Comparison of ENCODE assay signal across 1 cellular context in genomic region chr6:1322725-1323219, GRCh38.
TF ChIP-seq lines count a peak whose summit lies in the region.

No MANE protein-coding gene starts in this region.

TF ChIP-seq in HepG2, 621 proteins besides CTCF, POLR2A, EP300 and RAD21 (continued from another document and continues in another):
- TF ChIP-seq FOXP4 (CRISPR knock-in tag; IDR thresholded peaks at IDR 0.05) (peak; percentile 70), ZNF274 (CRISPR knock-in tag; IDR thresholded peaks at IDR 0.05) (no peak), PAWR (CRISPR knock-in tag; IDR thresholded peaks at IDR 0.05; ENCODE audit: borderline replicate concordance) (no peak), ZMYM3 (CRISPR knock-in tag; IDR thresholded peaks at IDR 0.05) (peak; percentile 90), SOX5 (CRISPR knock-in tag; IDR thresholded peaks at IDR 0.05; ENCODE audit: borderline replicate concordance) (peak; percentile 72; the same call in 1 of the 2 replicates), KDM3A (CRISPR knock-in tag; IDR thresholded peaks at IDR 0.05; ENCODE audit: low read depth) (peak; percentile 70; the same call in 1 of the 2 replicates), ZNF407 (CRISPR knock-in tag; IDR thresholded peaks at IDR 0.05; ENCODE audit: not compliant biosample characterization) (no peak), HNF1B (CRISPR knock-in tag; IDR thresholded peaks at IDR 0.05) (peak; percentile 60; the same call in 1 of the 2 replicates), SPEN (CRISPR knock-in tag; IDR thresholded peaks at IDR 0.05; ENCODE audit: low read depth) (no peak), ZNF317 (CRISPR knock-in tag; IDR thresholded peaks at IDR 0.05) (no peak), ZMYM2 (CRISPR knock-in tag; IDR thresholded peaks at IDR 0.05) (peak; percentile 97), PLSCR1 (CRISPR knock-in tag; IDR thresholded peaks at IDR 0.05; ENCODE audit: borderline replicate concordance) (no peak), ZSCAN29 (CRISPR knock-in tag; conservative IDR thresholded peaks at IDR 0.05) (no peak), TBL1XR1 (IDR thresholded peaks at IDR 0.05; ENCODE audit: borderline replicate concordance, low read length, partially characterized antibody) (no peak), ZSCAN25 (CRISPR knock-in tag; IDR thresholded peaks at IDR 0.05) (0 out of 2 replicates have a peak, but pooled peaks have one; percentile 29), MXD3 (CRISPR knock-in tag; IDR thresholded peaks at IDR 0.05) (no peak), MAFF (IDR thresholded peaks at IDR 0.05; ENCODE audit: low read depth, low read length) (no peak), ZNF367 (CRISPR knock-in tag; IDR thresholded peaks at IDR 0.05; ENCODE audit: borderline replicate concordance) (no peak), ZNF382 (CRISPR knock-in tag; IDR thresholded peaks at IDR 0.05; ENCODE audit: borderline replicate concordance) (no peak), TCF7 (IDR thresholded peaks at IDR 0.05; ENCODE audit: low read depth) (peak; percentile 33; the same call in 1 of the 2 replicates), ZSCAN31 (CRISPR knock-in tag; IDR thresholded peaks at IDR 0.05; ENCODE audit: low read depth) (peak; percentile 36; the same call in 1 of the 2 replicates), ZNF503 (CRISPR knock-in tag; IDR thresholded peaks at IDR 0.05) (0 out of 2 replicates have a peak, but pooled peaks have one; percentile 41), ZKSCAN8 (CRISPR knock-in tag; IDR thresholded peaks at IDR 0.05; ENCODE audit: borderline replicate concordance) (peak; percentile 68; the same call in 1 of the 2 replicates), MXI1 (IDR thresholded peaks at IDR 0.05; ENCODE audit: borderline replicate concordance, low read depth, low read length) (peak; percentile 34; the same call in 1 of the 3 replicates), ZNF782 (CRISPR knock-in tag; IDR thresholded peaks at IDR 0.05; ENCODE audit: borderline replicate concordance) (no peak)
- TF ChIP-seq, protein P1, sequence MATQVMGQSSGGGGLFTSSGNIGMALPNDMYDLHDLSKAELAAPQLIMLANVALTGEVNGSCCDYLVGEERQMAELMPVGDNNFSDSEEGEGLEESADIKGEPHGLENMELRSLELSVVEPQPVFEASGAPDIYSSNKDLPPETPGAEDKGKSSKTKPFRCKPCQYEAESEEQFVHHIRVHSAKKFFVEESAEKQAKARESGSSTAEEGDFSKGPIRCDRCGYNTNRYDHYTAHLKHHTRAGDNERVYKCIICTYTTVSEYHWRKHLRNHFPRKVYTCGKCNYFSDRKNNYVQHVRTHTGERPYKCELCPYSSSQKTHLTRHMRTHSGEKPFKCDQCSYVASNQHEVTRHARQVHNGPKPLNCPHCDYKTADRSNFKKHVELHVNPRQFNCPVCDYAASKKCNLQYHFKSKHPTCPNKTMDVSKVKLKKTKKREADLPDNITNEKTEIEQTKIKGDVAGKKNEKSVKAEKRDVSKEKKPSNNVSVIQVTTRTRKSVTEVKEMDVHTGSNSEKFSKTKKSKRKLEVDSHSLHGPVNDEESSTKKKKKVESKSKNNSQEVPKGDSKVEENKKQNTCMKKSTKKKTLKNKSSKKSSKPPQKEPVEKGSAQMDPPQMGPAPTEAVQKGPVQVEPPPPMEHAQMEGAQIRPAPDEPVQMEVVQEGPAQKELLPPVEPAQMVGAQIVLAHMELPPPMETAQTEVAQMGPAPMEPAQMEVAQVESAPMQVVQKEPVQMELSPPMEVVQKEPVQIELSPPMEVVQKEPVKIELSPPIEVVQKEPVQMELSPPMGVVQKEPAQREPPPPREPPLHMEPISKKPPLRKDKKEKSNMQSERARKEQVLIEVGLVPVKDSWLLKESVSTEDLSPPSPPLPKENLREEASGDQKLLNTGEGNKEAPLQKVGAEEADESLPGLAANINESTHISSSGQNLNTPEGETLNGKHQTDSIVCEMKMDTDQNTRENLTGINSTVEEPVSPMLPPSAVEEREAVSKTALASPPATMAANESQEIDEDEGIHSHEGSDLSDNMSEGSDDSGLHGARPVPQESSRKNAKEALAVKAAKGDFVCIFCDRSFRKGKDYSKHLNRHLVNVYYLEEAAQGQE (IDR thresholded peaks at IDR 0.05; ENCODE audit: borderline replicate concordance in 1 of 2, low read depth in 1 of 2, low read length in 2 of 2): peak in 1 of 2 experiments; percentile 38; a peak in 1 of 4 replicates
- TF ChIP-seq, protein P2, sequence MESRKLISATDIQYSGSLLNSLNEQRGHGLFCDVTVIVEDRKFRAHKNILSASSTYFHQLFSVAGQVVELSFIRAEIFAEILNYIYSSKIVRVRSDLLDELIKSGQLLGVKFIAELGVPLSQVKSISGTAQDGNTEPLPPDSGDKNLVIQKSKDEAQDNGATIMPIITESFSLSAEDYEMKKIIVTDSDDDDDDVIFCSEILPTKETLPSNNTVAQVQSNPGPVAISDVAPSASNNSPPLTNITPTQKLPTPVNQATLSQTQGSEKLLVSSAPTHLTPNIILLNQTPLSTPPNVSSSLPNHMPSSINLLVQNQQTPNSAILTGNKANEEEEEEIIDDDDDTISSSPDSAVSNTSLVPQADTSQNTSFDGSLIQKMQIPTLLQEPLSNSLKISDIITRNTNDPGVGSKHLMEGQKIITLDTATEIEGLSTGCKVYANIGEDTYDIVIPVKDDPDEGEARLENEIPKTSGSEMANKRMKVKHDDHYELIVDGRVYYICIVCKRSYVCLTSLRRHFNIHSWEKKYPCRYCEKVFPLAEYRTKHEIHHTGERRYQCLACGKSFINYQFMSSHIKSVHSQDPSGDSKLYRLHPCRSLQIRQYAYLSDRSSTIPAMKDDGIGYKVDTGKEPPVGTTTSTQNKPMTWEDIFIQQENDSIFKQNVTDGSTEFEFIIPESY (CRISPR knock-in tag; IDR thresholded peaks at IDR 0.05): no peak
- TF ChIP-seq, protein P3, sequence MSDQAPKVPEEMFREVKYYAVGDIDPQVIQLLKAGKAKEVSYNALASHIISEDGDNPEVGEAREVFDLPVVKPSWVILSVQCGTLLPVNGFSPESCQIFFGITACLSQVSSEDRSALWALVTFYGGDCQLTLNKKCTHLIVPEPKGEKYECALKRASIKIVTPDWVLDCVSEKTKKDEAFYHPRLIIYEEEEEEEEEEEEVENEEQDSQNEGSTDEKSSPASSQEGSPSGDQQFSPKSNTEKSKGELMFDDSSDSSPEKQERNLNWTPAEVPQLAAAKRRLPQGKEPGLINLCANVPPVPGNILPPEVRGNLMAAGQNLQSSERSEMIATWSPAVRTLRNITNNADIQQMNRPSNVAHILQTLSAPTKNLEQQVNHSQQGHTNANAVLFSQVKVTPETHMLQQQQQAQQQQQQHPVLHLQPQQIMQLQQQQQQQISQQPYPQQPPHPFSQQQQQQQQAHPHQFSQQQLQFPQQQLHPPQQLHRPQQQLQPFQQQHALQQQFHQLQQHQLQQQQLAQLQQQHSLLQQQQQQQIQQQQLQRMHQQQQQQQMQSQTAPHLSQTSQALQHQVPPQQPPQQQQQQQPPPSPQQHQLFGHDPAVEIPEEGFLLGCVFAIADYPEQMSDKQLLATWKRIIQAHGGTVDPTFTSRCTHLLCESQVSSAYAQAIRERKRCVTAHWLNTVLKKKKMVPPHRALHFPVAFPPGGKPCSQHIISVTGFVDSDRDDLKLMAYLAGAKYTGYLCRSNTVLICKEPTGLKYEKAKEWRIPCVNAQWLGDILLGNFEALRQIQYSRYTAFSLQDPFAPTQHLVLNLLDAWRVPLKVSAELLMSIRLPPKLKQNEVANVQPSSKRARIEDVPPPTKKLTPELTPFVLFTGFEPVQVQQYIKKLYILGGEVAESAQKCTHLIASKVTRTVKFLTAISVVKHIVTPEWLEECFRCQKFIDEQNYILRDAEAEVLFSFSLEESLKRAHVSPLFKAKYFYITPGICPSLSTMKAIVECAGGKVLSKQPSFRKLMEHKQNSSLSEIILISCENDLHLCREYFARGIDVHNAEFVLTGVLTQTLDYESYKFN (CRISPR knock-in tag; conservative IDR thresholded peaks at IDR 0.05): peak; percentile 85
